ENCODE assay signal across 16 cellular contexts in the genomic region with DNA sequence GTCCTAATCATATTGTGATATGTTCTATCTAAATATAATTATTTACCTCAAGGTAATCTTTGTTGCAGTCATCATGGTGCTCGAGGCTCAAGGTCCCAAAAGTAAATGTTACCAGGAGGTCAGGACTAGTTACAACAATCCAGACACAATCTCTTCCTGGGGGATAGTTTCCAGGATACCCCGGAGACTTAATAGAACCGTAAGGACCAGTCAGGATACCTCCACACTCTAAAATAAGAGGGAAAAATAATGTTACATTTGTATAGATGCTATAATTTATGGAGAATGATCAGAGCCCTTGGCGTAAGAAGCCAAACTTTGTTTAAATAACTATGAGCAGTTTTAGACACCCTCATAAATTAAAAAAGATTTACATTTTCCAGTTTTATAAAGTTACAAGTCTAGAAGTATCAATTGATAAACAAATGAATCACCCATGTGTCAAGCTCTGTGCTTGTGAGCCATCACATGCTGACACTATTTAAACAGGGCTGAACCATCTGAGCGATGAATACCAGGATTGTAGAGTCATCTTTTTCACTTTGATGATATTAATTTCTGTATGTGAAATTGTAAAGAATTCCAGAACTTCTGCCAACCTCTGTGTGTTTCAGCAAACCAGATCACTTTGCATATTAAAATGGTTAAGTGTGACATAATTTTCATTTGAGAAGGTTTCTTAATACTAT. TPM values are rescaled to one million over a fixed set of nuclear protein-coding genes. Genes with fewer than 3 reads are reported as not detected.
A peak's percentile ranks its signal among the peaks of the same experiment; 100 is the strongest.
DNase-seq lines count a peak whose midpoint lies in the region; ATAC-seq, FAIRE-seq and TF ChIP-seq lines count a peak whose summit lies in the region.
"Had no signal": no experiment of that assay in that cellular context is flagged by ENCODE, and none has a peak within 500 bp of the region (broad histone marks: within the 10 kb centered on the region; RNA-seq: fewer than 3 reads in every experiment).

No MANE protein-coding gene starts in this region.

- peaks cover 3% of the 10 kb centered on the region for H3K4me1 Mint-ChIP-seq in activated T-cell treated with anti-CD3 and anti-CD28 coated beads, Interleukin-2, amount 50 U/mL, for 4 hours (ENCODE audit: low read depth)
- H3K4me1 Mint-ChIP-seq in immature natural killer cell = no peaks in the 10 kb centered on the region
- H3K4me1 Mint-ChIP-seq: B cell had no signal

- no peak overlapping the region for H3K4me3 Mint-ChIP-seq in activated T-cell treated with anti-CD3 and anti-CD28 coated beads, Interleukin-2, amount 50 U/mL, for 4 hours
- H3K4me3 Mint-ChIP-seq in immature natural killer cell = no peak overlapping the region
- H3K4me3 Mint-ChIP-seq: activated naive CD8-positive, alpha-beta T cell treated with anti-CD3 and anti-CD28 coated beads, Interleukin-2, amount 10 ng/mL, durations not matched to agents 7 days and 5 days; B cell; naive thymus-derived CD4-positive, alpha-beta T cell; T-helper 2 cell treated with Interferon-gamma antibody and Interleukin-4, amounts not matched to agents 5 μg/mL and 100 μg/mL, for 36 hours had no signal

- peaks cover 27% of the 10 kb centered on the region for H3K36me3 Mint-ChIP-seq in activated T-cell treated with anti-CD3 and anti-CD28 coated beads, Interleukin-2, amount 50 U/mL, for 4 hours (ENCODE audit: insufficient read depth)
- H3K36me3 Mint-ChIP-seq in immature natural killer cell = peaks cover 11 to 24% (median 20%) of the 10 kb centered on the region in 3 donors

- DNase-seq in AG10803 (ENCODE audit: low read depth) (peak; percentile 76), NCI-H226 (peak; percentile 35), bronchial epithelial cell (ENCODE audit: low read depth) (peak; percentile 93), kidney glomerular epithelial cell (lab: John Stamatoyannopoulos, UW) (peak; percentile 61), NOMO-1 (lab: John Stamatoyannopoulos, UW; ENCODE audit: unreplicated experiment in 2 of 2) (no peak), immature natural killer cell (no peak), NCI-H510A (lab: John Stamatoyannopoulos, UW) (no peak)
- DNase-seq in activated T-cell treated with anti-CD3 and anti-CD28 coated beads, Interleukin-2, amount 50 U/mL, for 4 hours = no peak
- DNase-seq: activated CD4-positive, alpha-beta T cell treated with anti-CD3 and anti-CD28 coated beads for 4 hours; activated naive CD8-positive, alpha-beta T cell treated with anti-CD3 and anti-CD28 coated beads, Interleukin-2, amount 10 ng/mL, durations not matched to agents 7 days and 5 days; naive thymus-derived CD4-positive, alpha-beta T cell; NCI-H2081; NCI-H82; SHP77 had no signal

- H3K4me3 ChIP-seq in AG10803 (ENCODE audit: low read length) = no peak overlapping the region
- no peak overlapping the region for H3K4me3 ChIP-seq in bronchial epithelial cell (ENCODE audit: low read depth, low read length)

- no peak for FAIRE-seq in bronchial epithelial cell (lab: Jason Lieb, UNC)

- no peaks in the 10 kb centered on the region for H3K27me3 ChIP-seq in bronchial epithelial cell (ENCODE audit: control insufficient read depth, insufficient read depth, low read length)

- no peak for TF ChIP-seq CTCF in AG10803 (conservative IDR thresholded peaks at IDR 0.05; ENCODE audit: low read length)
- TF ChIP-seq CTCF in bronchial epithelial cell (IDR thresholded peaks at IDR 0.05; ENCODE audit: insufficient read depth, low read length, severe bottlenecking) = no peak

- H3K27me3 Mint-ChIP-seq in activated T-cell treated with anti-CD3 and anti-CD28 coated beads, Interleukin-2, amount 50 U/mL, for 4 hours (ENCODE audit: low read depth) = no peaks in the 10 kb centered on the region
- peaks cover 0 to 3% (median 2%) of the 10 kb centered on the region in 3 donors for H3K27me3 Mint-ChIP-seq in immature natural killer cell (ENCODE audit: low read depth in 3 of 3)
- H3K27me3 Mint-ChIP-seq: activated naive CD8-positive, alpha-beta T cell treated with anti-CD3 and anti-CD28 coated beads, Interleukin-2, amount 10 ng/mL, durations not matched to agents 7 days and 5 days; B cell; naive thymus-derived CD4-positive, alpha-beta T cell had no signal

- H3K36me3 ChIP-seq in bronchial epithelial cell (ENCODE audit: control insufficient read depth, insufficient read depth, low read length) = no peaks in the 10 kb centered on the region

- H3K9me3 Mint-ChIP-seq in activated T-cell treated with anti-CD3 and anti-CD28 coated beads, Interleukin-2, amount 50 U/mL, for 4 hours = no peaks in the 10 kb centered on the region
- no peaks in the 10 kb centered on the region for H3K9me3 Mint-ChIP-seq in immature natural killer cell
- H3K9me3 Mint-ChIP-seq: naive thymus-derived CD4-positive, alpha-beta T cell had no signal

- ATAC-seq in activated T-cell treated with anti-CD3 and anti-CD28 coated beads, Interleukin-2, amount 50 U/mL, for 4 hours = no peak
- ATAC-seq: naive thymus-derived CD4-positive, alpha-beta T cell had no signal

- no peak overlapping the region for H3K27ac Mint-ChIP-seq in immature natural killer cell
- H3K27ac Mint-ChIP-seq: activated naive CD8-positive, alpha-beta T cell treated with anti-CD3 and anti-CD28 coated beads, Interleukin-2, amount 10 ng/mL, durations not matched to agents 7 days and 5 days; B cell; T-helper 2 cell treated with Interferon-gamma antibody and Interleukin-4, amounts not matched to agents 5 μg/mL and 100 μg/mL, for 36 hours had no signal

RNA-seq across cellular contexts. Expression of gene CUBN, which starts 41.3 kb away (rescaled TPM):
- 0.26 and 0.53 TPM in 2 replicates for total RNA-seq in bronchial epithelial cell
- under 1 TPM; 0.14 to 0.26 (median 0.25) TPM for total RNA-seq in activated T-cell treated with anti-CD3 and anti-CD28 coated beads, Interleukin-2, amount 50 U/mL, for 4 hours
- polyA plus RNA-seq in immature natural killer cell = 1 to 10 TPM in 1 of 3 donors, under 1 TPM in 1, not detected in 1; 0.16 to 1.2 TPM

Comparison
In these comparisons a context has a peak if more than half of its experiments do, and no peak if none do; other contexts are left out.
1. DNase-seq: peak in AG10803 (single experiment), NCI-H226 (single experiment), bronchial epithelial cell (single experiment) and kidney glomerular epithelial cell (single experiment); none in NOMO-1 (0 of 2), activated T-cell treated with anti-CD3 and anti-CD28 coated beads, Interleukin-2, amount 50 U/mL, for 4 hours (single experiment), immature natural killer cell (0 of 3) and NCI-H510A (single experiment).